Comparison of ENCODE assay signal across 8 cellular contexts in genomic region chr17:48025040-48025903, GRCh38. TPM values are rescaled to one million over a fixed set of nuclear protein-coding genes. Genes with fewer than 3 reads are reported as not detected.
A peak's percentile ranks its signal among the peaks of the same experiment; 100 is the strongest.
DNase-seq lines count a peak whose midpoint lies in the region; ATAC-seq and TF ChIP-seq lines count a peak whose summit lies in the region.

No MANE protein-coding gene starts in this region.

- no peaks in the 10 kb centered on the region for H3K27me3 ChIP-seq in MM.1S (replicated peaks; ENCODE audit: insufficient read depth, low read length)

- H3K4me3 Mint-ChIP-seq in nephron progenitor cell: peak overlapping the region; percentile 89

- peak; percentile 93 for ATAC-seq in stimulated activated naive CD8-positive, alpha-beta T cell treated with anti-CD3 and anti-CD28 coated beads, Interleukin-15, Interleukin-2, amounts not matched to agents 100 U/mL and 50 U/mL, for 24 hours

- TF ChIP-seq CTCF in MM.1S (IDR thresholded peaks at IDR 0.05; ENCODE audit: low read length) (peak; percentile 77), fibroblast of the aortic adventitia (IDR thresholded peaks at IDR 0.05; ENCODE audit: insufficient read depth, low read length) (peak; percentile 79), nephron progenitor cell (IDR thresholded peaks at IDR 0.05) (peak; percentile 70)

- H3K27ac ChIP-seq in MM.1S (ENCODE audit: low read length): no peak overlapping the region; the same call in 1 of the 2 replicates

- no peaks in the 10 kb centered on the region for H3K9me3 Mint-ChIP-seq in nephron progenitor cell

- peak overlapping the region; percentile 82 for H2AFZ ChIP-seq in MM.1S (ENCODE audit: low read length)

- peak; percentile 98 for DNase-seq in ELR (ENCODE audit: low read depth)
- peak; percentile 96 for DNase-seq in HCEC 1CT
- DNase-seq in MM.1S: peak; percentile 97
- peak; percentile 96 to 98 for DNase-seq in SHP77 (lab: John Stamatoyannopoulos, UW)
- DNase-seq in activated effector memory CD4-positive, alpha-beta T cell treated with anti-CD3 and anti-CD28 coated beads, Interleukin-2, amount 50 U/mL, for 16 hours: peak; percentile 99
- peak; percentile 95 for DNase-seq in fibroblast of the aortic adventitia (ENCODE audit: low read depth)
- peak; percentile 99 for DNase-seq in nephron progenitor cell
- peak; percentile 98 for DNase-seq in stimulated activated naive CD8-positive, alpha-beta T cell treated with anti-CD3 and anti-CD28 coated beads, Interleukin-15, Interleukin-2, amounts not matched to agents 100 U/mL and 50 U/mL, for 24 hours

- H3K4me1 Mint-ChIP-seq in nephron progenitor cell: peaks cover 41% of the 10 kb centered on the region

- peak overlapping the region; percentile 31 for H3K27ac Mint-ChIP-seq in nephron progenitor cell

- H3K27me3 Mint-ChIP-seq in nephron progenitor cell (ENCODE audit: low read depth, poor library complexity): peaks cover 28% of the 10 kb centered on the region

- no peaks in the 10 kb centered on the region for H4K20me1 ChIP-seq in MM.1S (ENCODE audit: insufficient read depth, low read length)

- no peaks in the 10 kb centered on the region for H3K9me2 ChIP-seq in MM.1S (replicated peaks; ENCODE audit: insufficient read depth, low read length)

- H3K79me2 ChIP-seq in MM.1S (ENCODE audit: low read length): no peaks in the 10 kb centered on the region

- peaks cover 17% of the 10 kb centered on the region for H3K4me1 ChIP-seq in MM.1S (ENCODE audit: low read length)

- no peak overlapping the region; the same call in 1 of the 2 replicates for H3K9ac ChIP-seq in MM.1S (ENCODE audit: low read length)

- H3F3A ChIP-seq in MM.1S (ENCODE audit: insufficient read depth, low read length): peaks cover 21% of the 10 kb centered on the region

- peak overlapping the region; percentile 99 for H3K4me2 ChIP-seq in MM.1S (ENCODE audit: low read depth, low read length)

- H3K36me3 Mint-ChIP-seq in nephron progenitor cell (ENCODE audit: low read depth): no peaks in the 10 kb centered on the region

- no peaks in the 10 kb centered on the region for H3K9me3 ChIP-seq in MM.1S (replicated peaks; ENCODE audit: insufficient read depth, low read length)

- no peaks in the 10 kb centered on the region for H3K36me3 ChIP-seq in MM.1S (replicated peaks; ENCODE audit: insufficient read depth, low read length)

- H3K4me3 ChIP-seq in MM.1S (ENCODE audit: low read length) (peak overlapping the region; percentile 62), fibroblast of the aortic adventitia (ENCODE audit: low read depth, low read length) (peak overlapping the region; percentile 72)

RNA-seq across cellular contexts. Expression of gene COPZ2, which starts 12.3 kb away (rescaled TPM):
- 80.5 and 292 TPM in 2 replicates for total RNA-seq in fibroblast of the aortic adventitia (ENCODE audit: low replicate concordance)

RNA-seq across cellular contexts. Expression of gene NFE2L1, which starts 22.9 kb away (rescaled TPM):
- total RNA-seq in fibroblast of the aortic adventitia (ENCODE audit: low replicate concordance): 103 and 413 TPM in 2 replicates

RNA-seq across cellular contexts. Expression of gene CDK5RAP3, which starts 54.4 kb away (rescaled TPM):
- total RNA-seq in fibroblast of the aortic adventitia (ENCODE audit: low replicate concordance): 49.5 and 109 TPM in 2 replicates
